In the genomic region with DNA sequence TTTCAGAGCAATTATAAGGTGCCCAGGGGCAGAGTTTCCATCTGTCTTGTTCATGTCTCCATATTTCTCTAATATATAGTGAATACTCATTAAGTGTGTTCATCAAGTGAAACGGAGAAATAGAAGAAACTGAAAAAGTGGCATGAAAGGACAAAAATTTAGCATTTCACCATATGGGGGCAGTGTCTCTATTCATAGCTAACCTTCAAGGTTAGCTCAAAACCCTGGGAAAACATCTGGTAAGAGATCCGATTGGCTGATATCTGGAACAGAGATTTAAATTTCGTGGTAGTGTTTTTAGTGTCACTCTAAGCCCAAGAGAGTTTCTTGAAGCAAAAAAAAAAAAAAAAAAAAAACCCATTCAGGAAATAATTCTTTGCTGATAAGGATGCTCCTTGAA, we compare ENCODE assay signal across 8 cellular contexts.
A peak's percentile ranks its signal among the peaks of the same experiment; 100 is the strongest.
DNase-seq lines count a peak whose midpoint lies in the region; ATAC-seq and TF ChIP-seq lines count a peak whose summit lies in the region.

No MANE protein-coding gene starts in this region.

- no peaks in the 10 kb centered on the region for H3K9me3 ChIP-seq in colonic mucosa

- H3K4me3 ChIP-seq in brain microvascular endothelial cell (ENCODE audit: low read depth, low read length) (no peak overlapping the region), colonic mucosa (no peak overlapping the region)

- intact Hi-C loops in colonic mucosa (cut with DNase I), result no loop called here

- no peaks in the 10 kb centered on the region for H3K9me3 Mint-ChIP-seq in activated naive CD4-positive, alpha-beta T cell treated with anti-CD3 and anti-CD28 coated beads, Interleukin-2, amount 10 ng/mL, durations not matched to agents 7 days and 5 days
- no peaks in the 10 kb centered on the region for H3K9me3 Mint-ChIP-seq in stimulated activated naive B cell treated with anti-CD40 and anti-IgM and Interleukin-4, amounts not matched to agents 10 μg/mL and 1 μg/mL and 100 μg/mL, for 72 hours

- in situ Hi-C loops in brain microvascular endothelial cell (cut with HindIII; ENCODE audit: low pct_ligation_motif_present, low sequenced_read_pairs), result no loop called here

- H3K27me3 Mint-ChIP-seq in activated naive CD4-positive, alpha-beta T cell treated with anti-CD3 and anti-CD28 coated beads, Interleukin-2, amount 10 ng/mL, durations not matched to agents 7 days and 5 days, result no peaks in the 10 kb centered on the region
- peaks cover 12 to 16% of the 10 kb centered on the region in 2 donors for H3K27me3 Mint-ChIP-seq in stimulated activated naive B cell treated with anti-CD40 and anti-IgM and Interleukin-4, amounts not matched to agents 10 μg/mL and 1 μg/mL and 100 μg/mL, for 72 hours

- TF ChIP-seq CTCF in brain microvascular endothelial cell (IDR thresholded peaks at IDR 0.05; ENCODE audit: low read depth, low read length, missing control alignments) (peak; percentile 55), colonic mucosa (IDR thresholded peaks at IDR 0.05) (no peak)

- DNase-seq in activated naive CD4-positive, alpha-beta T cell treated with anti-CD3 and anti-CD28 coated beads, Interleukin-2, amount 10 ng/mL, durations not matched to agents 7 days and 5 days, result no peak
- DNase-seq in activated naive CD4-positive, alpha-beta T cell (lab: John Stamatoyannopoulos, UW), result no peak
- DNase-seq in MV-4-11 (lab: John Stamatoyannopoulos, UW) (peak; percentile 36), brain microvascular endothelial cell (peak; percentile 34), colonic mucosa (no peak), SHP77 treated with DMSO at 0.1 percent for 48 hours (lab: John Stamatoyannopoulos, UW) (no peak)
- DNase-seq in stimulated activated naive B cell treated with anti-CD40 and anti-IgM and Interleukin-4, amounts not matched to agents 10 μg/mL and 1 μg/mL and 100 μg/mL, for 72 hours, result no peak

- CTCF ChIA-PET in activated naive CD4-positive, alpha-beta T cell treated with anti-CD3 and anti-CD28 coated beads, Interleukin-2, amount 10 ng/mL, durations not matched to agents 7 days and 5 days (lab: Charles Lee), result interaction anchor here (0.8 to 1.7 kb wide), 4 partner anchors 19 to 348 kb away, joined by 3 to 7 read pairs (median 4); no protein-coding TSS in a partner anchor

- H3K27ac Mint-ChIP-seq in activated naive CD4-positive, alpha-beta T cell treated with anti-CD3 and anti-CD28 coated beads, Interleukin-2, amount 10 ng/mL, durations not matched to agents 7 days and 5 days, result peak overlapping the region; percentile 80
- no peak overlapping the region for H3K27ac Mint-ChIP-seq in stimulated activated naive B cell treated with anti-CD40 and anti-IgM and Interleukin-4, amounts not matched to agents 10 μg/mL and 1 μg/mL and 100 μg/mL, for 72 hours

- ATAC-seq in stimulated activated naive B cell treated with anti-CD40 and anti-IgM and Interleukin-4, amounts not matched to agents 10 μg/mL and 1 μg/mL and 100 μg/mL, for 72 hours (replicated peaks), result peak; percentile 62 to 71
- no peak for ATAC-seq in GM21381 (IDR thresholded peaks at IDR 0.05; ENCODE audit: unreplicated experiment)

- no peaks in the 10 kb centered on the region for H3K27me3 ChIP-seq in brain microvascular endothelial cell (replicated peaks)
- no peaks in the 10 kb centered on the region for H3K27me3 ChIP-seq in colonic mucosa

- no peaks in the 10 kb centered on the region for H3K36me3 Mint-ChIP-seq in activated naive CD4-positive, alpha-beta T cell treated with anti-CD3 and anti-CD28 coated beads, Interleukin-2, amount 10 ng/mL, durations not matched to agents 7 days and 5 days
- no peaks in the 10 kb centered on the region for H3K36me3 Mint-ChIP-seq in stimulated activated naive B cell treated with anti-CD40 and anti-IgM and Interleukin-4, amounts not matched to agents 10 μg/mL and 1 μg/mL and 100 μg/mL, for 72 hours

- H3K4me3 Mint-ChIP-seq in activated naive CD4-positive, alpha-beta T cell treated with anti-CD3 and anti-CD28 coated beads, Interleukin-2, amount 10 ng/mL, durations not matched to agents 7 days and 5 days, result peak overlapping the region; percentile 63
- no peak overlapping the region for H3K4me3 Mint-ChIP-seq in stimulated activated naive B cell treated with anti-CD40 and anti-IgM and Interleukin-4, amounts not matched to agents 10 μg/mL and 1 μg/mL and 100 μg/mL, for 72 hours

- no peak overlapping the region for H3K9ac ChIP-seq in colonic mucosa (ENCODE audit: low read depth in 2 of 2, low read length in 2 of 2)

- no peaks in the 10 kb centered on the region for H3K36me3 ChIP-seq in brain microvascular endothelial cell (replicated peaks)
- no peaks in the 10 kb centered on the region for H3K36me3 ChIP-seq in colonic mucosa

- H3K4me1 Mint-ChIP-seq in activated naive CD4-positive, alpha-beta T cell treated with anti-CD3 and anti-CD28 coated beads, Interleukin-2, amount 10 ng/mL, durations not matched to agents 7 days and 5 days, result peaks cover 19% of the 10 kb centered on the region
- peaks cover 11 to 14% of the 10 kb centered on the region in 2 donors for H3K4me1 Mint-ChIP-seq in stimulated activated naive B cell treated with anti-CD40 and anti-IgM and Interleukin-4, amounts not matched to agents 10 μg/mL and 1 μg/mL and 100 μg/mL, for 72 hours

- H3K27ac ChIP-seq in brain microvascular endothelial cell, result no peak overlapping the region
- H3K27ac ChIP-seq in colonic mucosa, result no peak overlapping the region

- no peaks in the 10 kb centered on the region for H3K4me1 ChIP-seq in colonic mucosa

Comparison
In these comparisons a context has a peak if more than half of its experiments do, and no peak if none do; other contexts are left out.
1. DNase-seq: peak in MV-4-11 (single experiment) and brain microvascular endothelial cell (single experiment); none in activated naive CD4-positive, alpha-beta T cell treated with anti-CD3 and anti-CD28 coated beads, Interleukin-2, amount 10 ng/mL, durations not matched to agents 7 days and 5 days (single experiment), activated naive CD4-positive, alpha-beta T cell (0 of 4), stimulated activated naive B cell treated with anti-CD40 and anti-IgM and Interleukin-4, amounts not matched to agents 10 μg/mL and 1 μg/mL and 100 μg/mL, for 72 hours (single experiment), colonic mucosa (single experiment) and SHP77 treated with DMSO at 0.1 percent for 48 hours (single experiment).